Comparison of ENCODE assay signal across 8 cellular contexts in the genomic region with DNA sequence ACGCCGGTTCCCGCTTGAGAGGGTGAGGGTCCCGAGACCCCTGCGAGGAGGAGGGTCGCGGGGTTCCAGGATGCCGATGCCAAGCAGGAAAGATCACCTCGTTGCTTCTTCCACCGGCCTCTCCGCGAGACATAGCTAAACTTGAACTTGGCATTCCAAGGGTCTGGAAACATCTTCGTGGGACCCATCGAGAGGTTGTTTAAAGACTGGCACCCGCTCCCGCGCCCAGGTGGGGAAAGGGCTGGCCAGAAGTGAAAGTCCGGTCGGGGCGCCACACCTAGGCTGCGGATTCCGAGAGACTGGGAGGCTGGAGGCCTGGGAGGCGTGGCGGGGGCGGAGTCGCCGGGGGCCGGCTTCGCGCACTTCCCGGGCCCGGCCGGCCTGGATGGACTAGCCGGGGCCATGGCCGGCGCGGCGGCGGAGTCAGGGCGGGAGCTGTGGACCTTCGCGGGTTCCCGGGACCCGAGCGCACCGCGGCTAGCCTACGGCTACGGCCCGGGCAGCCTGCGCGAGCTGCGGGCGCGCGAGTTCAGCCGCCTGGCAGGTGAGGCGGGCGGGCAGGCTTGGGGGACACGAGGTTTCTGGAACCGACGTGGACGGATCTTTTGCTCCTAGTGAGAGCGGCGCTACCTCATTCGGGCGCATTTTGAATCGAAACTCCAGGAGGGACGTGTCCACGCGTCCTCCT. TPM values are rescaled to one million over a fixed set of nuclear protein-coding genes. Genes with fewer than 3 reads are reported as not detected.
DNase-seq lines count a peak whose midpoint lies in the region; ATAC-seq, FAIRE-seq and TF ChIP-seq lines count a peak whose summit lies in the region.

A gene with protein sequence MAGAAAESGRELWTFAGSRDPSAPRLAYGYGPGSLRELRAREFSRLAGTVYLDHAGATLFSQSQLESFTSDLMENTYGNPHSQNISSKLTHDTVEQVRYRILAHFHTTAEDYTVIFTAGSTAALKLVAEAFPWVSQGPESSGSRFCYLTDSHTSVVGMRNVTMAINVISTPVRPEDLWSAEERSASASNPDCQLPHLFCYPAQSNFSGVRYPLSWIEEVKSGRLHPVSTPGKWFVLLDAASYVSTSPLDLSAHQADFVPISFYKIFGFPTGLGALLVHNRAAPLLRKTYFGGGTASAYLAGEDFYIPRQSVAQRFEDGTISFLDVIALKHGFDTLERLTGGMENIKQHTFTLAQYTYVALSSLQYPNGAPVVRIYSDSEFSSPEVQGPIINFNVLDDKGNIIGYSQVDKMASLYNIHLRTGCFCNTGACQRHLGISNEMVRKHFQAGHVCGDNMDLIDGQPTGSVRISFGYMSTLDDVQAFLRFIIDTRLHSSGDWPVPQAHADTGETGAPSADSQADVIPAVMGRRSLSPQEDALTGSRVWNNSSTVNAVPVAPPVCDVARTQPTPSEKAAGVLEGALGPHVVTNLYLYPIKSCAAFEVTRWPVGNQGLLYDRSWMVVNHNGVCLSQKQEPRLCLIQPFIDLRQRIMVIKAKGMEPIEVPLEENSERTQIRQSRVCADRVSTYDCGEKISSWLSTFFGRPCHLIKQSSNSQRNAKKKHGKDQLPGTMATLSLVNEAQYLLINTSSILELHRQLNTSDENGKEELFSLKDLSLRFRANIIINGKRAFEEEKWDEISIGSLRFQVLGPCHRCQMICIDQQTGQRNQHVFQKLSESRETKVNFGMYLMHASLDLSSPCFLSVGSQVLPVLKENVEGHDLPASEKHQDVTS (plus strand): TSS at position 360 of the 688 bp plus-strand sequence. CDS start 43 bp downstream, at position 403.

- H4K20me1 ChIP-seq in GM12878 (ENCODE audit: control insufficient read depth, insufficient read depth): no peaks in the 10 kb centered on the region

- no peak for TF ChIP-seq RAD21 in GM12878 (IDR thresholded peaks at IDR 0.05; ENCODE audit: insufficient read depth, low read depth, low read length)

- POLR2A ChIA-PET in GM12878 (lab: Charles Lee): interaction anchor here (0.7 kb wide), 1 partner anchor 324 kb away, joined by 4 read pairs; no protein-coding TSS in a partner anchor

- H3K27me3 ChIP-seq in GM12878 (replicated peaks in 1 of 2; ENCODE audit: control insufficient read depth in 2 of 2, insufficient read depth in 2 of 2, low read length in 1 of 2) (no peaks in the 10 kb centered on the region), iPS DF 6.9 (ENCODE audit: control insufficient read depth, insufficient read depth, low read length) (peaks cover 9% of the 10 kb centered on the region; the same call in 1 of the 2 replicates), gastrocnemius medialis (peaks cover 5 to 19% (median 19%) of the 10 kb centered on the region in 3 donors)

- SMC1A ChIA-PET in GM12878 (lab: Charles Lee; ENCODE audit: uncharacterized antibody, unreplicated experiment): interaction anchor here (1.4 kb wide), 1 partner anchor 15 kb away, joined by 3 read pairs; no protein-coding TSS in a partner anchor

- H3K36me3 ChIP-seq in GM12878 (ENCODE audit: control insufficient read depth in 2 of 2, insufficient read depth in 2 of 2, low read length in 1 of 2) (no peaks in the 10 kb centered on the region), iPS DF 6.9 (ENCODE audit: control insufficient read depth, insufficient read depth, low read length) (no peaks in the 10 kb centered on the region), gastrocnemius medialis (no peaks in the 10 kb centered on the region)

- CTCF ChIA-PET in GM12878 (lab: Yijun Ruan, JAX): interaction anchor here (0.8 to 2.1 kb wide), 3 partner anchors 23 to 95 kb away, joined by 3 to 5 read pairs (median 4); no protein-coding TSS in a partner anchor

- RAD21 ChIA-PET in GM12878 (lab: Charles Lee; ENCODE audit: unreplicated experiment): interaction anchor here (1.0 kb wide), 1 partner anchor 97 kb away, joined by 4 read pairs; no protein-coding TSS in a partner anchor

- TF ChIP-seq EP300 in GM12878 (IDR thresholded peaks at IDR 0.05; ENCODE audit: borderline replicate concordance in 1 of 2, control insufficient read depth in 1 of 2, low read depth in 2 of 2, low read length in 2 of 2): no peak

- TF ChIP-seq CTCF in GM12878 (IDR thresholded peaks at IDR 0.05 in 2 of 3, conservative IDR thresholded peaks at IDR 0.05 in 1 of 3; ENCODE audit: control insufficient read depth in 2 of 3, extremely low read depth in 1 of 3, insufficient read depth in 1 of 3, low read depth in 3 of 3, low read length in 3 of 3): no peak
- no peak for TF ChIP-seq CTCF in gastrocnemius medialis (IDR thresholded peaks at IDR 0.05 in 4 of 5, conservative IDR thresholded peaks at IDR 0.05 in 1 of 5)

- 8% methylated on average over 62 of the region's 71 CpGs for WGBS in GM12878 (ENCODE audit: insufficient coverage, insufficient replicate concordance, low lambda C conversion rate, missing lambda C conversion rate)
- no CpG with 5 or more reads among the region's 71 CpGs for WGBS in iPS DF 6.9 (ENCODE audit: insufficient coverage, insufficient read length)

- no peak for FAIRE-seq in GM12878 (lab: Jason Lieb, UNC)

- DNase-seq in Ammon's horn (ENCODE audit: low spot score) (peak; percentile 37), SKM-1 treated with dmso at 0.1 percent for 144 hours (lab: John Stamatoyannopoulos, UW; ENCODE audit: unreplicated experiment) (peak; percentile 22), GM12878 (ENCODE audit: low read depth, low spot score) (no peak), iPS DF 6.9 (ENCODE audit: low read depth, low spot score) (no peak), gastrocnemius medialis (peak; percentile 43 to 50), inferior parietal cortex (ENCODE audit: extremely low spot score) (no peak)

- in situ Hi-C loops in GM12878 (cut with MboI): no loop called here
- in situ Hi-C loops in gastrocnemius medialis (cut with MboI; ENCODE audit: low sequenced_read_pairs in 4 of 4): no loop called here

- H2AFZ ChIP-seq in GM12878 (ENCODE audit: control insufficient read depth, low read depth, low read length): peak within 1 kb of the TSS; percentile 31

- H3K27ac ChIP-seq in GM12878 (ENCODE audit: control insufficient read depth, insufficient read depth) (no peak within 1 kb of the TSS), iPS DF 6.9 (ENCODE audit: low read length) (no peak within 1 kb of the TSS), gastrocnemius medialis (peak within 1 kb of the TSS in 3 of 4 donors; percentile 4 to 58 (median 24))

- H3K4me1 ChIP-seq in GM12878 (ENCODE audit: control insufficient read depth, insufficient read depth, low read length): peaks cover 9% of the 10 kb centered on the region; the same call in 1 of the 2 replicates
- H3K4me1 ChIP-seq in iPS DF 6.9 (ENCODE audit: control insufficient read depth, insufficient read depth, low read length): peaks cover 8% of the 10 kb centered on the region
- H3K4me1 ChIP-seq in gastrocnemius medialis: peaks cover 4 to 8% of the 10 kb centered on the region in 2 donors

- no peaks in the 10 kb centered on the region for H3K79me2 ChIP-seq in GM12878 (ENCODE audit: control insufficient read depth, insufficient read depth, low read length)

- intact Hi-C loops in GM12878 (cut with micrococcal nuclease; ENCODE audit: unreplicated experiment): no loop called here
- intact Hi-C loops in gastrocnemius medialis (cut with DNase I; ENCODE audit: low total_unique reads): loop anchor here (5.0 to 10.0 kb wide), 3 partner anchors 98 to 385 kb away; partner anchors contain the start of gene RPRD1A

- H3K4me2 ChIP-seq in GM12878 (ENCODE audit: control insufficient read depth, insufficient read depth): peak within 1 kb of the TSS; percentile 80

- peak; percentile 53 for ATAC-seq in HG03342 (IDR thresholded peaks at IDR 0.05; ENCODE audit: unreplicated experiment)
- peak; percentile 93 for ATAC-seq in GM12878
- peak; percentile 74 for ATAC-seq in gastrocnemius medialis

- BruUV-seq in GM12878 (replicated peaks; lab: Mats Ljungman, UMichigan): no TSS peak

- H3K4me3 ChIP-seq in GM12878: peak within 1 kb of the TSS; percentile 90
- H3K4me3 ChIP-seq in iPS DF 6.9 (ENCODE audit: low read length): peak within 1 kb of the TSS; percentile 65; the same call in 1 of the 2 replicates
- peak within 1 kb of the TSS; percentile 66 to 83 (median 75) for H3K4me3 ChIP-seq in gastrocnemius medialis

- H3K9me3 ChIP-seq in GM12878 (replicated peaks; ENCODE audit: control insufficient read depth, insufficient read depth, low read length): no peaks in the 10 kb centered on the region
- no peaks in the 10 kb centered on the region for H3K9me3 ChIP-seq in iPS DF 6.9 (ENCODE audit: control insufficient read depth, insufficient read depth, low read length)
- no peaks in the 10 kb centered on the region for H3K9me3 ChIP-seq in gastrocnemius medialis

- H3K9ac ChIP-seq in GM12878 (ENCODE audit: control insufficient read depth, insufficient read depth, low read length): peak within 1 kb of the TSS; percentile 24; the same call in 1 of the 2 replicates

- TF ChIP-seq POLR2A in GM19193 (IDR thresholded peaks at IDR 0.05; ENCODE audit: extremely low read depth, insufficient read depth, insufficient read length) (peak; percentile 73), GM12878 (IDR thresholded peaks at IDR 0.05; ENCODE audit: low read depth, low read length) (no peak), gastrocnemius medialis (IDR thresholded peaks at IDR 0.05) (peak in 1 of 2 donors; percentile 30)

RNA-seq across cellular contexts. Expression of the gene that starts here (rescaled TPM):
- total RNA-seq in GM12878 (2013; cell fraction: nucleolus; rRNA removed): 0.19 TPM in 1 of 2 replicates, not detected in the other
- total RNA-seq in GM12878 (2014; rRNA removed): 0.34 and 0.49 TPM in 2 replicates
- 0.31 and 0.41 TPM in 2 replicates for total RNA-seq in GM12878 (2014; rRNA removed; fragmentation: Illumina TruSeq; extraction: Trizol)
- total RNA-seq in GM12878 (2021): 0.35 and 0.38 TPM in 2 replicates
- 0.04 TPM for polyA plus RNA-seq in GM12878 (2011; ENCODE audit: low read depth)
- 0.56 and 1.1 TPM in 2 replicates for polyA plus RNA-seq in GM12878 (2011; rRNA removed)
- 0.28 and 0.30 TPM in 2 replicates for polyA plus RNA-seq in GM12878 (2011; cell fraction: cytosol; rRNA removed)
- 0.25 and 0.29 TPM in 2 replicates for polyA plus RNA-seq in GM12878 (2011; cell fraction: nucleus; rRNA removed)
- polyA plus RNA-seq in GM12878 (2012): 0.04 and 0.13 TPM in 2 replicates
- 0.21 and 0.24 TPM in 2 replicates for polyA plus RNA-seq in GM12878 (2014; fragmentation: Illumina TruSeq; extraction: Trizol)
- under 1 TPM; 0.16 to 0.26 TPM for polyA plus RNA-seq in GM12878 (2014; fragmentation: Nextera tagmentation; extraction: Ambion mirVana)
- polyA plus RNA-seq in GM12878 (2014; rRNA removed): 0.46 and 0.58 TPM in 2 replicates
- under 1 TPM; 0.25 to 0.47 TPM for polyA plus RNA-seq in GM12878 (2016; fragmentation: Nextera tagmentation; extraction: Ambion mirVana)
- polyA minus RNA-seq in GM12878 (2011; rRNA and poly(A)+ RNA removed): 0.15 and 0.52 TPM in 2 replicates
- 0.40 and 0.73 TPM in 2 replicates for polyA minus RNA-seq in GM12878 (2011; cell fraction: cytosol; rRNA and poly(A)+ RNA removed)
- polyA minus RNA-seq in GM12878 (2011; cell fraction: nucleus; rRNA and poly(A)+ RNA removed): 0.24 and 0.38 TPM in 2 replicates
- 1 to 10 TPM in 1 of 4 donors, under 1 TPM in 3; 0.46 to 2.8 (median 0.73) TPM for total RNA-seq in gastrocnemius medialis

Comparison
In these comparisons a context has a peak if more than half of its experiments do, and no peak if none do; other contexts are left out.
1. DNase-seq: peak in Ammon's horn (single experiment), SKM-1 treated with dmso at 0.1 percent for 144 hours (single experiment) and gastrocnemius medialis (2 of 2); none in GM12878 (single experiment), iPS DF 6.9 (single experiment) and inferior parietal cortex (single experiment).
2. H3K27ac ChIP-seq: peak in gastrocnemius medialis (3 of 4); none in GM12878 (single experiment) and iPS DF 6.9 (single experiment).
3. Peak in every context shown above with its lines, with median percentiles within 50 percentile points of each other: ATAC-seq and H3K4me3 ChIP-seq.